In the genomic region with DNA sequence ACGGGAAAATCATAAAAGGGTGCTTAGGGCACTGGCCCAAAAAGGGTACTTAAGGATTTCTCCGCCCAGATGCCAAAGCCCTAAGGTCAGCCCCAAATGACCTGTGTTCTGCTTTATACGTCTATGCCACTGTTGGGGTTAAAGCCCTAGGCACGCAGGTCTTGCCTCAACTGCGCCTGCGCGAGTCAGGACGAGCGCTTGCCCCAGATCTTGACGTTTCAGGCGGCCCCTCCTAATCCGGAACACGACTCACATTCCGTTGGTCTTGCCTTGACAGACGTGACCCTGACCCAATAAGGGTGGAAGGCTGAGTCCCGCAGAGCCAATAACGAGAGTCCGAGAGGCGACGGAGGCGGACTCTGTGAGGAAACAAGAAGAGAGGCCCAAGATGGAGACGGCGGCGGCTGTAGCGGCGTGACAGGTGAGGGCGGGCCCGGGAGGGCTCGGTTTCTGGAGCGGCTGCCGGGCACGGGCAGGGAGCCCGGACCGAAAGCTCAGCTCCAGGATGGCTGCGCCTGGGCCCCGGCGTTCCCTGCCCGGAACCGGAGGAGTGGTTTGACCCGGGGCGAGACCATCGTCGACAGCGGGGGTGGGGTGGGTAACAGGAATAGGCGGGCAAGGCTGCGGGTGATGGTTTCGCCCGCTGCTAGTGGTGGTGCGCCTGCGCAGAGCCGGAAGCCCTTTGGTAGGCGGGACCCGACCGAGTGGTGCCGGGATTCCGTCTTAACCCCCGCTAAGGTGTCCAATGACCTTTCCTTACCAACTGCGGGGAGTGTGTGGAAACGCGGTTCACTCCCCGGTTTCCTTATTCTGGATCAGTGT, we compare ENCODE assay signal across 8 cellular contexts. TPM values are rescaled to one million over a fixed set of nuclear protein-coding genes. Genes with fewer than 3 reads are reported as not detected.
DNase-seq lines count a peak whose midpoint lies in the region; ATAC-seq, FAIRE-seq and TF ChIP-seq lines count a peak whose summit lies in the region.

A gene (plus strand): TSS at position 375 of the 822 bp plus-strand sequence. CDS start 1,763 bp downstream, outside the sequence.

- TF ChIP-seq CTCF in psoas muscle (IDR thresholded peaks at IDR 0.05): no peak

- FAIRE-seq in urothelium cell line (lab: Jason Lieb, UNC): peak; percentile 87

- DNase-seq in NCI-H187 treated with DMSO at 0.1 percent for 48 hours (lab: John Stamatoyannopoulos, UW) (peak; percentile 61), anterior cingulate cortex (lab: John Stamatoyannopoulos, UW) (peak; percentile 57 to 98 (median 92)), left ventricle myocardium superior (peak; percentile 95), psoas muscle (peak; percentile 96 to 98), urothelium cell line (ENCODE audit: low spot score) (peak; percentile 95)

- H3K9me3 ChIP-seq in psoas muscle: no peaks in the 10 kb centered on the region

- peak within 1 kb of the TSS; percentile 70 for H3K4me3 ChIP-seq in psoas muscle

- H3K4me1 ChIP-seq in psoas muscle: no peaks in the 10 kb centered on the region

- intact Hi-C loops in T-helper 2 cell treated with Interferon-gamma antibody and Interleukin-4, amounts not matched to agents 100 ng/mL and 5 ng/mL, for 36 hours (cut with micrococcal nuclease): loop anchor here (1.0 to 10.0 kb wide), 10 partner anchors 21 to 466 kb away; a partner anchor contains a TSS
- intact Hi-C loops in left ventricle myocardium superior (cut with micrococcal nuclease) (no loop called here), psoas muscle (cut with DNase I) (no loop called here)

- 0 to 31% (median 0%) methylated on average over 42 to 61 of the region's 61 CpGs for whole genome bisulfite sequencing in psoas muscle, 3 donors

- H3K36me3 ChIP-seq in psoas muscle (ENCODE audit: insufficient read depth in 1 of 2, low read depth in 1 of 2): peaks cover 5 to 25% of the 10 kb centered on the region in 2 donors

- H3K27ac ChIP-seq in psoas muscle: peak within 1 kb of the TSS; percentile 92

- ATAC-seq in GM18499 (IDR thresholded peaks at IDR 0.05; ENCODE audit: insufficient read depth, unreplicated experiment): peak; percentile 50
- peak; percentile 90 for ATAC-seq in HG02943 (IDR thresholded peaks at IDR 0.05; ENCODE audit: low read depth, unreplicated experiment)
- peak; percentile 94 for ATAC-seq in left ventricle myocardium superior
- peak; percentile 92 to 93 (median 92) for ATAC-seq in psoas muscle

- H3K27me3 ChIP-seq in psoas muscle (ENCODE audit: insufficient read depth in 3 of 3, low read length in 2 of 3): no peaks in the 10 kb centered on the region

RNA-seq across cellular contexts. Expression of the gene that starts here (rescaled TPM):
- 85.1 and 94.2 TPM in 2 replicates for total RNA-seq in T-helper 2 cell treated with Interferon-gamma antibody and Interleukin-4, amounts not matched to agents 100 ng/mL and 5 ng/mL, for 36 hours
- total RNA-seq in left ventricle myocardium superior (78.3 TPM), psoas muscle (100 to 1,000 TPM; 101 to 118 (median 108) TPM)
- 10 to 100 TPM; 54.3 to 63.9 (median 61.6) TPM for polyA plus RNA-seq in psoas muscle

Comparison
In these comparisons a context has a peak if more than half of its experiments do, and no peak if none do; other contexts are left out.
1. Peak in every context shown above with its lines: DNase-seq, ATAC-seq, H3K4me3 ChIP-seq and H3K27ac ChIP-seq.